ENCODE assay signal across 11 cellular contexts in the genomic region with DNA sequence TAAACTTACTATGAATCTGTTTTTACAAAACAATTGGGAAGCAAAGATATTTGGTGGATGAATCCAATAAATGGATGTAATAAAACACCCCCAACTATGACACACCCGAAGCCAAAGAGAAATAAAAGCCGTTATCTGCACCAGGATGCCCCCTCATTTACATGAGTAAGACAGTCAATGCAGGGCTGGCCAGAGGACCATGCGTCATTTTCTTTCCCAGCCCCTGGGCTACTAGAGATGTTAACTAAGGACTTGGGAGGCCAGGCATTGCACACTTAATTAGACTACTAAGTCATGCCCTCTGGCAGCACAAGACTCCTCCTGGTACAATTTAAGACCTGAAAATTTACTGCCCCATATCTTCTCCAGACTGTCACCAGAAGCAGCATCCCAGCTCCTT. TPM values are rescaled to one million over a fixed set of nuclear protein-coding genes. Genes with fewer than 3 reads are reported as not detected.
DNase-seq lines count a peak whose midpoint lies in the region; ATAC-seq lines count a peak whose summit lies in the region.
"Had no signal": no experiment of that assay in that cellular context is flagged by ENCODE, and none has a peak within 500 bp of the region (broad histone marks: within the 10 kb centered on the region; RNA-seq: fewer than 3 reads in every experiment).

No MANE protein-coding gene starts in this region.

- peak overlapping the region; percentile 81 for H3K4me3 ChIP-seq in ACC112 (ENCODE audit: low read depth, low read length)
- H3K4me3 ChIP-seq: pancreas had no signal

- peaks cover 57% of the 10 kb centered on the region for H3K4me1 Mint-ChIP-seq in activated naive CD8-positive, alpha-beta T cell (ENCODE audit: low read depth)

- no peaks in the 10 kb centered on the region for H3K27me3 ChIP-seq in ACC112 (ENCODE audit: insufficient read depth, low read length)
- H3K27me3 ChIP-seq: pancreas had no signal

- peak overlapping the region; percentile 77 for H3K27ac ChIP-seq in ACC112 (ENCODE audit: low read depth, low read length)
- H3K27ac ChIP-seq: pancreas had no signal

- peaks cover 50% of the 10 kb centered on the region for H3K79me2 ChIP-seq in ACC112 (ENCODE audit: control insufficient read depth, insufficient read depth, low read length, unreplicated experiment)

- DNase-seq in EL (peak; percentile 92), iris pigment epithelial cell (ENCODE audit: low read depth) (peak; percentile 40), anterior cingulate cortex (lab: John Stamatoyannopoulos, UW) (no peak), T-helper 9 cell (no peak), sciatic nerve (ENCODE audit: low spot score) (no peak), COLO668 (lab: John Stamatoyannopoulos, UW; ENCODE audit: unreplicated experiment) (no peak)
- DNase-seq: NCI-H510A treated with DMSO at 0.1 percent for 48 hours had no signal

- H2AFZ ChIP-seq in ACC112 (ENCODE audit: low read length, unreplicated experiment) = no peak overlapping the region

- no peak for ATAC-seq in sciatic nerve
- ATAC-seq: pancreas had no signal

- H3K27me3 Mint-ChIP-seq in activated naive CD8-positive, alpha-beta T cell = no peaks in the 10 kb centered on the region
- H3K27me3 Mint-ChIP-seq: IgD-negative memory B cell had no signal

- no peaks in the 10 kb centered on the region for H3K9me3 Mint-ChIP-seq in activated naive CD8-positive, alpha-beta T cell (ENCODE audit: low read depth)
- H3K9me3 Mint-ChIP-seq: IgD-negative memory B cell had no signal

- H3K27ac Mint-ChIP-seq in activated naive CD8-positive, alpha-beta T cell = no peak overlapping the region

- peaks cover 26% of the 10 kb centered on the region for H3K36me3 ChIP-seq in ACC112 (ENCODE audit: insufficient read depth, low read length)

- no peaks in the 10 kb centered on the region for H3K36me3 Mint-ChIP-seq in activated naive CD8-positive, alpha-beta T cell
- H3K36me3 Mint-ChIP-seq: IgD-negative memory B cell had no signal

- peaks cover 62% of the 10 kb centered on the region for H3K4me1 ChIP-seq in ACC112 (ENCODE audit: control insufficient read depth, insufficient read depth, low read length, unreplicated experiment)

- H3K4me3 Mint-ChIP-seq in activated naive CD8-positive, alpha-beta T cell = peak overlapping the region; percentile 97

- intact Hi-C loops in sciatic nerve (cut with DNase I) = no loop called here

RNA-seq across cellular contexts. Expression of a gene that starts 3.2 kb away (rescaled TPM):
- total RNA-seq in sciatic nerve = 55.2 TPM

RNA-seq across cellular contexts. Expression of a gene that starts 18.0 kb away (rescaled TPM):
- not detected for total RNA-seq in sciatic nerve
- total RNA-seq: pancreas had no signal

RNA-seq across cellular contexts. Expression of a gene that starts 39.1 kb away (rescaled TPM):
- 0.31 TPM for total RNA-seq in sciatic nerve

Comparison
In these comparisons a context has a peak if more than half of its experiments do, and no peak if none do; other contexts are left out.
1. DNase-seq: peak in EL (single experiment) and iris pigment epithelial cell (single experiment); none in anterior cingulate cortex (0 of 58), T-helper 9 cell (single experiment), sciatic nerve (single experiment) and COLO668 (single experiment).